Comparison of ENCODE assay signal across 9 cellular contexts in genomic region chr13:44818428-44818827, GRCh38.
DNase-seq lines count a peak whose midpoint lies in the region; ATAC-seq, FAIRE-seq and TF ChIP-seq lines count a peak whose summit lies in the region.
"Had no signal": no experiment of that assay in that cellular context is flagged by ENCODE, and none has a peak within 500 bp of the region (broad histone marks: within the 10 kb centered on the region; RNA-seq: fewer than 3 reads in every experiment).

No MANE protein-coding gene starts in this region.

- TF ChIP-seq EP300 in GM12878 (IDR thresholded peaks at IDR 0.05; ENCODE audit: borderline replicate concordance in 1 of 2, control insufficient read depth in 1 of 2, low read depth in 2 of 2, low read length in 2 of 2) = no peak

- no peak for TF ChIP-seq POLR2A in GM12878 (IDR thresholded peaks at IDR 0.05; ENCODE audit: low read depth, low read length)

- peak; percentile 21 for DNase-seq in GM12865 (ENCODE audit: low read depth)
- DNase-seq in NCI-H1092 treated with DMSO at 0.1 percent for 48 hours (lab: John Stamatoyannopoulos, UW) = peak; percentile 24
- DNase-seq in GM12878 (ENCODE audit: low read depth, low spot score) = no peak
- DNase-seq in mesothelial cell of epicardium (ENCODE audit: low spot score in 2 of 2, unreplicated experiment in 2 of 2) = no peak
- no peak for DNase-seq in hippocampal formation (lab: John Stamatoyannopoulos, UW)
- DNase-seq in right atrium auricular region (ENCODE audit: low spot score) = no peak
- DNase-seq: retina, testis had no signal

- intact Hi-C loops in GM12878 (cut with micrococcal nuclease; ENCODE audit: unreplicated experiment) = no loop called here

- CTCF ChIA-PET in GM12878 (lab: Yijun Ruan, JAX) = interaction anchor here (0.6 kb wide), 1 partner anchor 353 kb away, joined by 3 read pairs; no protein-coding TSS in a partner anchor

- in situ Hi-C loops in GM12878 (cut with MboI) = no loop called here

- no peaks in the 10 kb centered on the region for H4K20me1 ChIP-seq in GM12878 (ENCODE audit: control insufficient read depth, insufficient read depth)

- SMC1A ChIA-PET in GM12878 (lab: Charles Lee; ENCODE audit: uncharacterized antibody, unreplicated experiment) = no interaction called here

- no peak overlapping the region for H3K4me3 ChIP-seq in GM12865 (ENCODE audit: low read depth, low read length)
- H3K4me3 ChIP-seq in GM12878 = no peak overlapping the region
- H3K4me3 ChIP-seq in right atrium auricular region = no peak overlapping the region
- H3K4me3 ChIP-seq: testis had no signal

- no peaks in the 10 kb centered on the region for H3K79me2 ChIP-seq in GM12878 (ENCODE audit: control insufficient read depth, insufficient read depth, low read length)

- no peaks in the 10 kb centered on the region for H3K4me1 ChIP-seq in GM12878 (ENCODE audit: control insufficient read depth, insufficient read depth, low read length)
- peaks cover 0 to 2% of the 10 kb centered on the region in 2 donors for H3K4me1 ChIP-seq in right atrium auricular region
- H3K4me1 ChIP-seq: testis had no signal

- no peak overlapping the region for H3K4me3 Mint-ChIP-seq in mesothelial cell of epicardium

- H2AFZ ChIP-seq in GM12878 (ENCODE audit: control insufficient read depth, low read depth, low read length) = no peak overlapping the region

- H3K36me3 Mint-ChIP-seq in mesothelial cell of epicardium = no peaks in the 10 kb centered on the region

- 51% methylated on average over 6 of the region's 6 CpGs for WGBS in GM12878 (ENCODE audit: insufficient coverage, insufficient replicate concordance, low lambda C conversion rate, missing lambda C conversion rate)

- H3K27me3 Mint-ChIP-seq in mesothelial cell of epicardium (ENCODE audit: low read depth) = no peaks in the 10 kb centered on the region

- no TSS peak for BruUV-seq in GM12878 (replicated peaks; lab: Mats Ljungman, UMichigan)

- H3K9me3 ChIP-seq in GM12878 (replicated peaks; ENCODE audit: control insufficient read depth, insufficient read depth, low read length) = no peaks in the 10 kb centered on the region
- no peaks in the 10 kb centered on the region for H3K9me3 ChIP-seq in right atrium auricular region
- H3K9me3 ChIP-seq: testis had no signal

- FAIRE-seq in GM12878 (lab: Jason Lieb, UNC) = no peak

- H3K27ac ChIP-seq in GM12878 (ENCODE audit: control insufficient read depth, insufficient read depth) (no peak overlapping the region), right atrium auricular region (no peak overlapping the region)
- H3K27ac ChIP-seq: testis had no signal

- no peak for TF ChIP-seq CTCF in GM12865 (IDR thresholded peaks at IDR 0.05; ENCODE audit: insufficient read depth, low read depth, low read length, missing control alignments)
- peak in 2 of 3 experiments; percentile 3 to 4; a peak in 1 of 6 replicates for TF ChIP-seq CTCF in GM12878 (IDR thresholded peaks at IDR 0.05 in 2 of 3, conservative IDR thresholded peaks at IDR 0.05 in 1 of 3; ENCODE audit: control insufficient read depth in 2 of 3, extremely low read depth in 1 of 3, insufficient read depth in 1 of 3, low read depth in 3 of 3, low read length in 3 of 3)
- TF ChIP-seq CTCF in mesothelial cell of epicardium (IDR thresholded peaks at IDR 0.05; ENCODE audit: unreplicated experiment) = no peak
- TF ChIP-seq CTCF in right atrium auricular region (IDR thresholded peaks at IDR 0.05) = peak in 1 of 2 donors; percentile 8

- H3K27me3 ChIP-seq in GM12878 (replicated peaks in 1 of 2; ENCODE audit: control insufficient read depth in 2 of 2, insufficient read depth in 2 of 2, low read length in 1 of 2) (no peaks in the 10 kb centered on the region; a peak in 2 of 4 replicates), right atrium auricular region (no peaks in the 10 kb centered on the region)
- H3K27me3 ChIP-seq: testis had no signal

- RAD21 ChIA-PET in GM12878 (lab: Charles Lee; ENCODE audit: unreplicated experiment) = no interaction called here

- ATAC-seq in GM12878 = peak; percentile 26; the same call in 1 of the 3 replicates
- ATAC-seq in HG02571 (IDR thresholded peaks at IDR 0.05; ENCODE audit: unreplicated experiment) = no peak

- no peaks in the 10 kb centered on the region for H3K9me3 Mint-ChIP-seq in mesothelial cell of epicardium

- no peaks in the 10 kb centered on the region for H3K36me3 ChIP-seq in GM12878 (ENCODE audit: control insufficient read depth in 2 of 2, insufficient read depth in 2 of 2, low read length in 1 of 2)
- no peaks in the 10 kb centered on the region for H3K36me3 ChIP-seq in right atrium auricular region

- peak overlapping the region; percentile 10 for H3K27ac Mint-ChIP-seq in mesothelial cell of epicardium

- peaks cover 18% of the 10 kb centered on the region for H3K4me1 Mint-ChIP-seq in mesothelial cell of epicardium

- peak; percentile 45; the same call in 1 of the 2 replicates for TF ChIP-seq RAD21 in GM12878 (IDR thresholded peaks at IDR 0.05; ENCODE audit: insufficient read depth, low read depth, low read length)

- POLR2A ChIA-PET in GM12878 (lab: Charles Lee) = no interaction called here

- no peak overlapping the region for H3K4me2 ChIP-seq in GM12878 (ENCODE audit: control insufficient read depth, insufficient read depth)

- H3K9ac ChIP-seq in GM12878 (ENCODE audit: control insufficient read depth, insufficient read depth, low read length) = no peak overlapping the region

TF ChIP-seq in GM12878, 131 proteins besides CTCF, POLR2A, EP300 and RAD21:
- TF ChIP-seq SREBF2 (IDR thresholded peaks at IDR 0.05; ENCODE audit: low read length) (no peak), SMC3 (IDR thresholded peaks at IDR 0.05; ENCODE audit: borderline replicate concordance, low read length) (peak; percentile 10; the same call in 1 of the 2 replicates)

Comparison
In these comparisons a context has a peak if more than half of its experiments do, and no peak if none do; other contexts are left out.
1. DNase-seq: peak in GM12865 (single experiment) and NCI-H1092 treated with DMSO at 0.1 percent for 48 hours (single experiment); none in GM12878 (single experiment), mesothelial cell of epicardium (0 of 2), hippocampal formation (0 of 2) and right atrium auricular region (single experiment).
2. CTCF ChIP-seq: peak in GM12878 (2 of 3); none in GM12865 (single experiment) and mesothelial cell of epicardium (single experiment).